In genomic region chr7:83267141-83267631, GRCh38 we compare ENCODE assay signal across 13 cellular contexts.
DNase-seq lines count a peak whose midpoint lies in the region; ATAC-seq and TF ChIP-seq lines count a peak whose summit lies in the region.
"Had no signal": no experiment of that assay in that cellular context is flagged by ENCODE, and none has a peak within 500 bp of the region (broad histone marks: within the 10 kb centered on the region; RNA-seq: fewer than 3 reads in every experiment).

No MANE protein-coding gene starts in this region.

- H3K27ac ChIP-seq in MM.1S (ENCODE audit: low read length), result no peak overlapping the region

- H3K9me3 ChIP-seq in MM.1S (replicated peaks; ENCODE audit: insufficient read depth, low read length), result no peaks in the 10 kb centered on the region

- H3K4me2 ChIP-seq in MM.1S (ENCODE audit: low read depth, low read length), result peak overlapping the region; percentile 26; the same call in 1 of the 2 replicates

- no peaks in the 10 kb centered on the region for H3K36me3 ChIP-seq in MM.1S (replicated peaks; ENCODE audit: insufficient read depth, low read length)

- DNase-seq in Caki2 (ENCODE audit: low read depth) (peak; percentile 63), MM.1S (no peak), SHP77 treated with DMSO at 0.1 percent for 48 hours (lab: John Stamatoyannopoulos, UW) (peak; percentile 56), glomerular visceral epithelial cell (ENCODE audit: extremely low spot score) (peak; percentile 19), KG1 (lab: John Stamatoyannopoulos, UW) (no peak), NCI-H524 (lab: John Stamatoyannopoulos, UW) (no peak), sciatic nerve (ENCODE audit: low spot score) (no peak)
- DNase-seq: amygdala; islet precursor cell; nephron progenitor cell; stimulated activated naive B cell treated with anti-CD40 and anti-IgM and Interleukin-4, amounts not matched to agents 10 μg/mL and 1 μg/mL and 100 μg/mL, for 72 hours; T-helper 17 cell had no signal

- no peaks in the 10 kb centered on the region for H3K79me2 ChIP-seq in MM.1S (ENCODE audit: low read length)

- ATAC-seq in GM21619 (IDR thresholded peaks at IDR 0.05; ENCODE audit: unreplicated experiment) (no peak), sciatic nerve (no peak)
- ATAC-seq: stimulated activated naive B cell treated with anti-CD40 and anti-IgM and Interleukin-4, amounts not matched to agents 10 μg/mL and 1 μg/mL and 100 μg/mL, for 72 hours; T-helper 17 cell had no signal

- no peaks in the 10 kb centered on the region for H3K9me2 ChIP-seq in MM.1S (replicated peaks; ENCODE audit: insufficient read depth, low read length)

- no peak overlapping the region for H3K9ac ChIP-seq in MM.1S (ENCODE audit: low read length)

- H2AFZ ChIP-seq in MM.1S (ENCODE audit: low read length), result no peak overlapping the region

- TF ChIP-seq CTCF in MM.1S (IDR thresholded peaks at IDR 0.05; ENCODE audit: low read length), result no peak

- intact Hi-C loops in sciatic nerve (cut with DNase I), result no loop called here

- H3K4me1 ChIP-seq in MM.1S (ENCODE audit: low read length), result peaks cover 8% of the 10 kb centered on the region; the same call in 1 of the 2 replicates

- H4K20me1 ChIP-seq in MM.1S (ENCODE audit: insufficient read depth, low read length), result no peaks in the 10 kb centered on the region

- in situ Hi-C loops in Caki2 (cut with HindIII; ENCODE audit: low pct_unique_long_range_greater_than_20kb, low sequenced_read_pairs), result no loop called here

- no peaks in the 10 kb centered on the region for H3K27me3 ChIP-seq in MM.1S (replicated peaks; ENCODE audit: insufficient read depth, low read length)

- H3K4me3 ChIP-seq in MM.1S (ENCODE audit: low read length), result no peak overlapping the region

- H3F3A ChIP-seq in MM.1S (ENCODE audit: insufficient read depth, low read length), result no peaks in the 10 kb centered on the region

Comparison
In these comparisons a context has a peak if more than half of its experiments do, and no peak if none do; other contexts are left out.
1. DNase-seq: peak in Caki2 (single experiment), SHP77 treated with DMSO at 0.1 percent for 48 hours (single experiment) and glomerular visceral epithelial cell (single experiment); none in MM.1S (single experiment), KG1 (single experiment), NCI-H524 (0 of 2) and sciatic nerve (single experiment).